ENCODE assay signal across 1 cellular context in genomic region chr2:231961349-231962166, GRCh38.
TF ChIP-seq lines count a peak whose summit lies in the region.

A gene with protein sequence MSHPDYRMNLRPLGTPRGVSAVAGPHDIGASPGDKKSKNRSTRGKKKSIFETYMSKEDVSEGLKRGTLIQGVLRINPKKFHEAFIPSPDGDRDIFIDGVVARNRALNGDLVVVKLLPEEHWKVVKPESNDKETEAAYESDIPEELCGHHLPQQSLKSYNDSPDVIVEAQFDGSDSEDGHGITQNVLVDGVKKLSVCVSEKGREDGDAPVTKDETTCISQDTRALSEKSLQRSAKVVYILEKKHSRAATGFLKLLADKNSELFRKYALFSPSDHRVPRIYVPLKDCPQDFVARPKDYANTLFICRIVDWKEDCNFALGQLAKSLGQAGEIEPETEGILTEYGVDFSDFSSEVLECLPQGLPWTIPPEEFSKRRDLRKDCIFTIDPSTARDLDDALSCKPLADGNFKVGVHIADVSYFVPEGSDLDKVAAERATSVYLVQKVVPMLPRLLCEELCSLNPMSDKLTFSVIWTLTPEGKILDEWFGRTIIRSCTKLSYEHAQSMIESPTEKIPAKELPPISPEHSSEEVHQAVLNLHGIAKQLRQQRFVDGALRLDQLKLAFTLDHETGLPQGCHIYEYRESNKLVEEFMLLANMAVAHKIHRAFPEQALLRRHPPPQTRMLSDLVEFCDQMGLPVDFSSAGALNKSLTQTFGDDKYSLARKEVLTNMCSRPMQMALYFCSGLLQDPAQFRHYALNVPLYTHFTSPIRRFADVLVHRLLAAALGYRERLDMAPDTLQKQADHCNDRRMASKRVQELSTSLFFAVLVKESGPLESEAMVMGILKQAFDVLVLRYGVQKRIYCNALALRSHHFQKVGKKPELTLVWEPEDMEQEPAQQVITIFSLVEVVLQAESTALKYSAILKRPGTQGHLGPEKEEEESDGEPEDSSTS (plus strand): TSS chr2:231961713. CDS start chr2:232014928, 53,215 bp downstream.

TF ChIP-seq in HepG2, 621 proteins besides CTCF, POLR2A, EP300 and RAD21 (continued from another document and continues in another):
- TF ChIP-seq ARID4A (CRISPR knock-in tag; IDR thresholded peaks at IDR 0.05; ENCODE audit: borderline replicate concordance): peak; percentile 99
- TF ChIP-seq CENPT (CRISPR knock-in tag; IDR thresholded peaks at IDR 0.05; ENCODE audit: low read depth): no peak
- no peak for TF ChIP-seq ZNF597 (CRISPR knock-in tag; IDR thresholded peaks at IDR 0.05)
- 0 out of 2 replicates have a peak, but pooled peaks have one; percentile 10 for TF ChIP-seq ZHX1 (CRISPR knock-in tag; IDR thresholded peaks at IDR 0.05; ENCODE audit: low read depth)
- peak; percentile 32; the same call in 1 of the 2 replicates for TF ChIP-seq ZBTB1 (CRISPR knock-in tag; IDR thresholded peaks at IDR 0.05; ENCODE audit: borderline replicate concordance)
- TF ChIP-seq CEBPB (IDR thresholded peaks at IDR 0.05; ENCODE audit: borderline replicate concordance, low read depth, low read length): no peak
- no peak for TF ChIP-seq PCBP2 (optimal IDR thresholded peaks at IDR 0.05; ENCODE audit: low read depth, low read length, poor library complexity, severe bottlenecking)
- TF ChIP-seq ZNF740 (CRISPR knock-in tag; IDR thresholded peaks at IDR 0.05): 0 out of 2 replicates have a peak, but pooled peaks have one; percentile 50
- no peak; the same call in 1 of the 2 replicates for TF ChIP-seq SP5 (CRISPR knock-in tag; IDR thresholded peaks at IDR 0.05; ENCODE audit: borderline replicate concordance, low read depth)
- TF ChIP-seq NFYC (CRISPR knock-in tag; IDR thresholded peaks at IDR 0.05): no peak; the same call in 1 of the 2 replicates
- peak; percentile 82; the same call in 1 of the 2 replicates for TF ChIP-seq MEIS1 (CRISPR knock-in tag; IDR thresholded peaks at IDR 0.05; ENCODE audit: borderline replicate concordance)
- peak; percentile 86 for TF ChIP-seq TARDBP (CRISPR knock-in tag; IDR thresholded peaks at IDR 0.05)
- TF ChIP-seq NFKB2 (CRISPR knock-in tag; IDR thresholded peaks at IDR 0.05; ENCODE audit: borderline replicate concordance): peak; percentile 90
- TF ChIP-seq ZNF333 (CRISPR knock-in tag; IDR thresholded peaks at IDR 0.05; ENCODE audit: borderline replicate concordance): peak; percentile 99
- TF ChIP-seq KDM6A (CRISPR knock-in tag; IDR thresholded peaks at IDR 0.05; ENCODE audit: low read depth): no peak
- peak; percentile 61; the same call in 1 of the 2 replicates for TF ChIP-seq ZNF703 (CRISPR knock-in tag; IDR thresholded peaks at IDR 0.05; ENCODE audit: borderline replicate concordance)
- TF ChIP-seq, protein P1, sequence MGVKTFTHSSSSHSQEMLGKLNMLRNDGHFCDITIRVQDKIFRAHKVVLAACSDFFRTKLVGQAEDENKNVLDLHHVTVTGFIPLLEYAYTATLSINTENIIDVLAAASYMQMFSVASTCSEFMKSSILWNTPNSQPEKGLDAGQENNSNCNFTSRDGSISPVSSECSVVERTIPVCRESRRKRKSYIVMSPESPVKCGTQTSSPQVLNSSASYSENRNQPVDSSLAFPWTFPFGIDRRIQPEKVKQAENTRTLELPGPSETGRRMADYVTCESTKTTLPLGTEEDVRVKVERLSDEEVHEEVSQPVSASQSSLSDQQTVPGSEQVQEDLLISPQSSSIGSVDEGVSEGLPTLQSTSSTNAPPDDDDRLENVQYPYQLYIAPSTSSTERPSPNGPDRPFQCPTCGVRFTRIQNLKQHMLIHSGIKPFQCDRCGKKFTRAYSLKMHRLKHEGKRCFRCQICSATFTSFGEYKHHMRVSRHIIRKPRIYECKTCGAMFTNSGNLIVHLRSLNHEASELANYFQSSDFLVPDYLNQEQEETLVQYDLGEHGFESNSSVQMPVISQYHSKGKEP (CRISPR knock-in tag; IDR thresholded peaks at IDR 0.05): no peak
- TF ChIP-seq ZNF558 (CRISPR knock-in tag; IDR thresholded peaks at IDR 0.05; ENCODE audit: borderline replicate concordance): peak; percentile 81; the same call in 1 of the 2 replicates
- TF ChIP-seq ZNF501 (CRISPR knock-in tag; IDR thresholded peaks at IDR 0.05): peak; percentile 98
- TF ChIP-seq HNRNPH1 (optimal IDR thresholded peaks at IDR 0.05; ENCODE audit: low read depth, low read length): no peak
- no peak for TF ChIP-seq TBP (CRISPR knock-in tag; IDR thresholded peaks at IDR 0.05)
- peak; percentile 96 for TF ChIP-seq CSRNP1 (CRISPR knock-in tag; IDR thresholded peaks at IDR 0.05)
- TF ChIP-seq PPARG (CRISPR knock-in tag; conservative IDR thresholded peaks at IDR 0.05): no peak
- no peak for TF ChIP-seq GPBP1L1 (CRISPR knock-in tag; IDR thresholded peaks at IDR 0.05)
- TF ChIP-seq, protein P2, sequence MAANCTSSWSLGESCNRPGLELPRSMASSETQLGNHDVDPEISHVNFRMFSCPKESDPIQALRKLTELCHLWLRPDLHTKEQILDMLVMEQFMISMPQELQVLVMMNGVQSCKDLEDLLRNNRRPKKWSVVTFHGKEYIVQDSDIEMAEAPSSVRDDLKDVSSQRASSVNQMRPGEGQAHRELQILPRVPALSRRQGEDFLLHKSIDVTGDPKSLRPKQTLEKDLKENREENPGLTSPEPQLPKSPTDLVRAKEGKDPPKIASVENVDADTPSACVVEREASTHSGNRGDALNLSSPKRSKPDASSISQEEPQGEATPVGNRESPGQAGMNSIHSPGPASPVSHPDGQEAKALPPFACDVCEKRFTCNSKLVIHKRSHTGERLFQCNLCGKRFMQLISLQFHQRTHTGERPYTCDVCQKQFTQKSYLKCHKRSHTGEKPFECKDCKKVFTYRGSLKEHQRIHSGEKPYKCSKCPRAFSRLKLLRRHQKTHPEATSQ (CRISPR knock-in tag; IDR thresholded peaks at IDR 0.05; ENCODE audit: borderline replicate concordance): 0 out of 2 replicates have a peak, but pooled peaks have one; percentile 85
- peak; percentile 94; the same call in 1 of the 2 replicates for TF ChIP-seq ZNF230 (CRISPR knock-in tag; IDR thresholded peaks at IDR 0.05)
- no peak for TF ChIP-seq FOXO1 (CRISPR knock-in tag; IDR thresholded peaks at IDR 0.05)
- no peak for TF ChIP-seq ZNF10 (CRISPR knock-in tag; IDR thresholded peaks at IDR 0.05; ENCODE audit: borderline replicate concordance, low read depth)
- no peak for TF ChIP-seq PRDM10 (CRISPR knock-in tag; IDR thresholded peaks at IDR 0.05; ENCODE audit: low read depth)
- TF ChIP-seq GABPB1 (CRISPR knock-in tag; IDR thresholded peaks at IDR 0.05): peak; percentile 100
- TF ChIP-seq PHF8 (CRISPR knock-in tag; IDR thresholded peaks at IDR 0.05): peak; percentile 99
- TF ChIP-seq ZNF235 (CRISPR knock-in tag; IDR thresholded peaks at IDR 0.05; ENCODE audit: borderline replicate concordance): peak; percentile 93; the same call in 1 of the 2 replicates
- peak; percentile 65; the same call in 1 of the 2 replicates for TF ChIP-seq ETV5 (CRISPR knock-in tag; IDR thresholded peaks at IDR 0.05; ENCODE audit: borderline replicate concordance)
- no peak for TF ChIP-seq SRSF4 (IDR thresholded peaks at IDR 0.05; ENCODE audit: low read depth, low read length, poor library complexity, severe bottlenecking)
- peak; percentile 87 for TF ChIP-seq PHF21A (CRISPR knock-in tag; IDR thresholded peaks at IDR 0.05)
